1 cellular context compared by ENCODE assay signal in the genomic region with DNA sequence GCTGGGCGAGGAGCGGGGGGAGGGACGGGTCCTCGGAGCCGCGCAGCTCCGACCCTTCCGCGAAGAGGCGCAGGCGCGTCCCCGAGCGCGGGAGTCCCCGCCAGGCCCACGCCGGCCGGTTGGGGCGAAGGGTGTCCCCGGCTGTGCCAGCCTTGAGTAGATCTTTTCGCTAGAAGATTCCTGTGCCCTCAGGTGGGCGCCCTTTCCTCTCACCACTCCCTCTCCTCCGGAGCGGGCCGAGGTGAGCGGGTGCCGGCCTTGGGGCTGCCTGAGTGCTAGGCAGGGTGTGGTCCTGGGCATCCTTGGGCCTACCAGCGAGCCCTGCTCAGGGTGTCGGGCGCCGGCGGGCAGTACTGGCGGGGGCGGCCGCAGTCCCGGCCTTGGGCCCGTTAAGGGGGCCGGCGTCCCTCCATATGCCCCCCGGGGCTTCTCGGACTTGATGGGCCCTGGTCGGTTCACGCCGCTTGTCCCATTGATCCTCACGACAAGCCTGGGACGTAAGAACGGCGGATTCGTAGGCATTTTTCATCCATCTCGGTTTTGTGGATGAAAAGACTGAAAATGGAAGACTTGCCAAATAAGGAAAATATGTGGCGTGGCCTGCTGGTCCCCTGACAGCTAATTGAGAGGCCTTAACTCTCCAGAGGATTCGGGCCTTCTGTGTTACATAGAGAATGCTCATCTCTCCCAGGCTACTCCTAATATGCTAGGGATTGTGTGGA.
TF ChIP-seq lines count a peak whose summit lies in the region.

No MANE protein-coding gene starts in this region.

TF ChIP-seq in HepG2, 621 proteins besides CTCF, POLR2A, EP300 and RAD21 (continued from another document):
- TF ChIP-seq, protein P1, sequence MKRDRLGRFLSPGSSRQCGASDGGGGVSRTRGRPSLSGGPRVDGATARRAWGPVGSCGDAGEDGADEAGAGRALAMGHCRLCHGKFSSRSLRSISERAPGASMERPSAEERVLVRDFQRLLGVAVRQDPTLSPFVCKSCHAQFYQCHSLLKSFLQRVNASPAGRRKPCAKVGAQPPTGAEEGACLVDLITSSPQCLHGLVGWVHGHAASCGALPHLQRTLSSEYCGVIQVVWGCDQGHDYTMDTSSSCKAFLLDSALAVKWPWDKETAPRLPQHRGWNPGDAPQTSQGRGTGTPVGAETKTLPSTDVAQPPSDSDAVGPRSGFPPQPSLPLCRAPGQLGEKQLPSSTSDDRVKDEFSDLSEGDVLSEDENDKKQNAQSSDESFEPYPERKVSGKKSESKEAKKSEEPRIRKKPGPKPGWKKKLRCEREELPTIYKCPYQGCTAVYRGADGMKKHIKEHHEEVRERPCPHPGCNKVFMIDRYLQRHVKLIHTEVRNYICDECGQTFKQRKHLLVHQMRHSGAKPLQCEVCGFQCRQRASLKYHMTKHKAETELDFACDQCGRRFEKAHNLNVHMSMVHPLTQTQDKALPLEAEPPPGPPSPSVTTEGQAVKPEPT (CRISPR knock-in tag; IDR thresholded peaks at IDR 0.05; ENCODE audit: low read depth) = no peak
- TF ChIP-seq HMG20B (CRISPR knock-in tag; conservative IDR thresholded peaks at IDR 0.05) (no peak), FOXA1 (IDR thresholded peaks at IDR 0.05) (no peak), FOXA1 (CRISPR knock-in tag; IDR thresholded peaks at IDR 0.05) (no peak), ZNF644 (CRISPR knock-in tag; IDR thresholded peaks at IDR 0.05; ENCODE audit: low read depth) (no peak), MTA1 (CRISPR knock-in tag; IDR thresholded peaks at IDR 0.05; ENCODE audit: borderline replicate concordance) (no peak), ZNF549 (CRISPR knock-in tag; IDR thresholded peaks at IDR 0.05) (no peak), ZNF772 (CRISPR knock-in tag; IDR thresholded peaks at IDR 0.05) (no peak), NR2F2 (IDR thresholded peaks at IDR 0.05; ENCODE audit: borderline replicate concordance, low read depth) (no peak), ZNF20 (CRISPR knock-in tag; IDR thresholded peaks at IDR 0.05) (no peak), ZNF335 (CRISPR knock-in tag; IDR thresholded peaks at IDR 0.05) (peak; percentile 96)
- TF ChIP-seq, protein P2, sequence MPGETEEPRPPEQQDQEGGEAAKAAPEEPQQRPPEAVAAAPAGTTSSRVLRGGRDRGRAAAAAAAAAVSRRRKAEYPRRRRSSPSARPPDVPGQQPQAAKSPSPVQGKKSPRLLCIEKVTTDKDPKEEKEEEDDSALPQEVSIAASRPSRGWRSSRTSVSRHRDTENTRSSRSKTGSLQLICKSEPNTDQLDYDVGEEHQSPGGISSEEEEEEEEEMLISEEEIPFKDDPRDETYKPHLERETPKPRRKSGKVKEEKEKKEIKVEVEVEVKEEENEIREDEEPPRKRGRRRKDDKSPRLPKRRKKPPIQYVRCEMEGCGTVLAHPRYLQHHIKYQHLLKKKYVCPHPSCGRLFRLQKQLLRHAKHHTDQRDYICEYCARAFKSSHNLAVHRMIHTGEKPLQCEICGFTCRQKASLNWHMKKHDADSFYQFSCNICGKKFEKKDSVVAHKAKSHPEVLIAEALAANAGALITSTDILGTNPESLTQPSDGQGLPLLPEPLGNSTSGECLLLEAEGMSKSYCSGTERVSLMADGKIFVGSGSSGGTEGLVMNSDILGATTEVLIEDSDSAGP (CRISPR knock-in tag; IDR thresholded peaks at IDR 0.05; ENCODE audit: borderline replicate concordance) = peak; percentile 16; the same call in 1 of the 2 replicates
